ENCODE assay signal across 18 cellular contexts in the genomic region with DNA sequence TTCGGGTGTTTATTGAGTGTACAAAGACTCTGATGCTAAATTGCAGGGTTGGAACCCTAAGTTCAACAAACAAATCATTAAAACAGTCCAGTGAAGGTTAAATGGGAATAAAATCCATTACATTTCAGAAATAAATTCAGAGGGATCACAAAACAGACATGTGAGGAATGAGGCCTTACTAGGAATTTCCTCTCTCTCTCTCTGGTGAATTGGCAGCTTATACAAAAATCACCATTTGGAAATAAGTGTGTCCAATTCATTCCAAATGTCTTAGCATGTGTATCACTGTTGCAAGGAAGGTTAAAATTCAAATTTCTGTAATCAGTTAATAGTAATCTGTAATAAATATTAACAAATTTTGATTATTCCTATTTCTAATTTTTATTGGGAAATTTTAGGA.
DNase-seq lines count a peak whose midpoint lies in the region; ATAC-seq, FAIRE-seq and TF ChIP-seq lines count a peak whose summit lies in the region.
"Had no signal": no experiment of that assay in that cellular context is flagged by ENCODE, and none has a peak within 500 bp of the region (broad histone marks: within the 10 kb centered on the region; RNA-seq: fewer than 3 reads in every experiment).

No MANE protein-coding gene starts in this region.

- H3K4me3 ChIP-seq in BJ (ENCODE audit: low read depth, low read length) (no peak overlapping the region), astrocyte of the cerebellum (ENCODE audit: low read depth, low read length) (no peak overlapping the region), esophagus squamous epithelium (no peak overlapping the region), left lung (no peak overlapping the region)
- H3K4me3 ChIP-seq: GM12878, SJSA1 had no signal

- peak overlapping the region in 3 of 4 donors; percentile 28 to 45 (median 30) for H3K27ac ChIP-seq in esophagus squamous epithelium
- H3K27ac ChIP-seq in left lung, result no peak overlapping the region
- H3K27ac ChIP-seq: SJSA1 had no signal

- CTCF ChIA-PET in BJ (lab: Yijun Ruan, JAX), result no interaction called here

- H3K9me3 ChIP-seq in esophagus squamous epithelium (no peaks in the 10 kb centered on the region), left lung (no peaks in the 10 kb centered on the region)
- H3K9me3 ChIP-seq: Caco-2, SJSA1 had no signal

- H3K4me1 ChIP-seq in esophagus squamous epithelium, result peaks cover 0 to 77% (median 6%) of the 10 kb centered on the region in 3 donors
- no peaks in the 10 kb centered on the region for H3K4me1 ChIP-seq in left lung
- H3K4me1 ChIP-seq: Caco-2 had no signal

- POLR2A ChIA-PET in BJ (lab: Charles Lee), result no interaction called here

- in situ Hi-C loops in astrocyte of the cerebellum (cut with HindIII; ENCODE audit: low sequenced_read_pairs), result no loop called here

- 47 to 57% methylated on average over 1 of the region's 1 CpG for WGBS in esophagus squamous epithelium, 2 donors

- H3K27me3 ChIP-seq in BJ (ENCODE audit: control insufficient read depth, insufficient read depth, low read length) (no peaks in the 10 kb centered on the region), esophagus squamous epithelium (no peaks in the 10 kb centered on the region), left lung (no peaks in the 10 kb centered on the region)
- H3K27me3 ChIP-seq: SJSA1 had no signal

- intact Hi-C loops in esophagus squamous epithelium (cut with DNase I), result no loop called here
- intact Hi-C loops in left lung (cut with DNase I), result no loop called here

- TF ChIP-seq CTCF in BJ (IDR thresholded peaks at IDR 0.05; ENCODE audit: insufficient read depth, low read depth, low read length) (no peak), astrocyte of the cerebellum (IDR thresholded peaks at IDR 0.05; ENCODE audit: low read depth, low read length, missing control alignments) (no peak), esophagus squamous epithelium (IDR thresholded peaks at IDR 0.05) (no peak), left lung (IDR thresholded peaks at IDR 0.05) (no peak)

- no peak for TF ChIP-seq POLR2A in esophagus squamous epithelium (IDR thresholded peaks at IDR 0.05)

- no peak for ATAC-seq in left lung
- ATAC-seq: GM12878 had no signal

- no peak for FAIRE-seq in HTR-8/SVneo (lab: Jason Lieb, UNC)
- FAIRE-seq: G401.6, GM12878, GM18507 had no signal

- H3K36me3 ChIP-seq in BJ (ENCODE audit: control insufficient read depth, insufficient read depth, low read length) (no peaks in the 10 kb centered on the region), esophagus squamous epithelium (no peaks in the 10 kb centered on the region), left lung (no peaks in the 10 kb centered on the region)
- H3K36me3 ChIP-seq: SJSA1 had no signal

- peak; percentile 44 for DNase-seq in BJ (ENCODE audit: low read depth)
- DNase-seq in NCI-H2081 treated with DMSO at 0.1 percent for 48 hours (lab: John Stamatoyannopoulos, UW), result peak; percentile 65
- peak; percentile 57 for DNase-seq in astrocyte of the cerebellum (ENCODE audit: low read depth)
- DNase-seq in esophagus squamous epithelium (lab: John Stamatoyannopoulos, UW), result no peak
- DNase-seq in 8988T, result no peak
- DNase-seq in HTR-8/SVneo (ENCODE audit: insufficient read length, low spot score), result no peak
- no peak for DNase-seq in stimulated activated CD4-positive, alpha-beta T cell treated with anti-CD3 and anti-CD28 coated beads, Interleukin-15, amount 100 ng/mL, for 24 hours
- no peak for DNase-seq in left lung
- DNase-seq: ACHN; Caco-2; CD4-positive, CD25-positive, alpha-beta regulatory T cell; GOT3; NCI-H526 treated with DMSO at 0.1 percent for 48 hours; SW 1271 had no signal

Comparison
In these comparisons a context has a peak if more than half of its experiments do, and no peak if none do; other contexts are left out.
1. DNase-seq: peak in BJ (single experiment), NCI-H2081 treated with DMSO at 0.1 percent for 48 hours (single experiment) and astrocyte of the cerebellum (single experiment); none in esophagus squamous epithelium (single experiment), 8988T (single experiment), HTR-8/SVneo (single experiment), stimulated activated CD4-positive, alpha-beta T cell treated with anti-CD3 and anti-CD28 coated beads, Interleukin-15, amount 100 ng/mL, for 24 hours (single experiment) and left lung (0 of 2).
2. H3K27ac ChIP-seq: peak in esophagus squamous epithelium (3 of 4); none in left lung (0 of 2).